8 cellular contexts compared by ENCODE assay signal in the genomic region with DNA sequence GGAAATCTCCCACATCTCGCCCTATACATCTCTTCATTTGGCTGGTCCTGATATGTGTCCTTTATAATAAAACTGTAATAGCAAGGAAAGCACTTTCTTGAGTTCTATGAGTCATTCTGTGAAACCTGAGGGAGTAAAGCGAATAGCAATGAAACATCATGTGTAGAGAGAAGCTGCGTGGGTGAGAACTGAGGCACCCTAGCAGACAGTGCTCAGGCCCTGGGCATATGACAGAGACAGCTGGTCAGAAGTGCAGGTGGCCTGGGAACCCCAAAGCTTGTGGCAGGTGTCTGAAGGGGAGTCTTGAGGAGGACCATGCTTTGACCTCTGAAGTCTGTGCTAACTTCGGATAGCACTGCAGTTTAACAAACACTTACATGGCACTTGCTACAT. TPM values are rescaled to one million over a fixed set of nuclear protein-coding genes. Genes with fewer than 3 reads are reported as not detected.
DNase-seq lines count a peak whose midpoint lies in the region; ATAC-seq lines count a peak whose summit lies in the region.

No MANE protein-coding gene starts in this region.

- ATAC-seq in HG03432 (IDR thresholded peaks at IDR 0.05; ENCODE audit: unreplicated experiment): peak; percentile 51
- no peak for ATAC-seq in activated naive CD8-positive, alpha-beta T cell treated with anti-CD3 and anti-CD28 coated beads, Interleukin-2, amount 10 ng/mL, durations not matched to agents 7 days and 5 days (ENCODE audit: low read depth)
- ATAC-seq in stimulated activated naive CD8-positive, alpha-beta T cell treated with anti-CD3 and anti-CD28 coated beads, Interleukin-15, amount 100 ng/mL, for 72 hours: peak; percentile 67

- H3K36me3 Mint-ChIP-seq in activated naive CD8-positive, alpha-beta T cell treated with anti-CD3 and anti-CD28 coated beads, Interleukin-2, amount 10 ng/mL, durations not matched to agents 7 days and 5 days: no peaks in the 10 kb centered on the region

- H3K27me3 Mint-ChIP-seq in activated naive CD8-positive, alpha-beta T cell treated with anti-CD3 and anti-CD28 coated beads, Interleukin-2, amount 10 ng/mL, durations not matched to agents 7 days and 5 days: no peaks in the 10 kb centered on the region
- no peaks in the 10 kb centered on the region for H3K27me3 Mint-ChIP-seq in stimulated activated naive CD8-positive, alpha-beta T cell treated with anti-CD3 and anti-CD28 coated beads, Interleukin-15, amount 100 ng/mL, for 72 hours

- peak; percentile 15 for DNase-seq in stimulated activated naive CD4-positive, alpha-beta T cell treated with Interleukin-2 at 50 U/mL for 16 hours (lab: John Stamatoyannopoulos, UW)
- DNase-seq in stimulated activated naive CD4-positive, alpha-beta T cell (lab: John Stamatoyannopoulos, UW): no peak
- DNase-seq in activated naive CD8-positive, alpha-beta T cell treated with anti-CD3 and anti-CD28 coated beads, Interleukin-2, amount 10 ng/mL, durations not matched to agents 7 days and 5 days: no peak
- peak; percentile 25 to 38 for DNase-seq in stimulated activated naive CD8-positive, alpha-beta T cell treated with anti-CD3 and anti-CD28 coated beads, Interleukin-15, amount 100 ng/mL, for 72 hours
- DNase-seq in amniotic stem cell (lab: John Stamatoyannopoulos, UW): no peak
- no peak for DNase-seq in pons (ENCODE audit: low spot score)
- no peak for DNase-seq in HPDE6-E6E7 (ENCODE audit: extremely low spot score)

- H3K27ac Mint-ChIP-seq in activated naive CD8-positive, alpha-beta T cell treated with anti-CD3 and anti-CD28 coated beads, Interleukin-2, amount 10 ng/mL, durations not matched to agents 7 days and 5 days: peak overlapping the region; percentile 91
- H3K27ac Mint-ChIP-seq in stimulated activated naive CD8-positive, alpha-beta T cell treated with anti-CD3 and anti-CD28 coated beads, Interleukin-15, amount 100 ng/mL, for 72 hours: peak overlapping the region; percentile 92 to 94

- POLR2A ChIA-PET in activated naive CD8-positive, alpha-beta T cell treated with anti-CD3 and anti-CD28 coated beads, Interleukin-2, amount 10 ng/mL, durations not matched to agents 7 days and 5 days (lab: Charles Lee): no interaction called here

- peaks cover 13% of the 10 kb centered on the region for H3K4me1 Mint-ChIP-seq in activated naive CD8-positive, alpha-beta T cell treated with anti-CD3 and anti-CD28 coated beads, Interleukin-2, amount 10 ng/mL, durations not matched to agents 7 days and 5 days
- peaks cover 22% of the 10 kb centered on the region for H3K4me1 Mint-ChIP-seq in stimulated activated naive CD8-positive, alpha-beta T cell treated with anti-CD3 and anti-CD28 coated beads, Interleukin-15, amount 100 ng/mL, for 72 hours

- peak overlapping the region; percentile 18 for H3K4me3 Mint-ChIP-seq in activated naive CD8-positive, alpha-beta T cell treated with anti-CD3 and anti-CD28 coated beads, Interleukin-2, amount 10 ng/mL, durations not matched to agents 7 days and 5 days
- peak overlapping the region; percentile 92 to 97 for H3K4me3 Mint-ChIP-seq in stimulated activated naive CD8-positive, alpha-beta T cell treated with anti-CD3 and anti-CD28 coated beads, Interleukin-15, amount 100 ng/mL, for 72 hours

- no peaks in the 10 kb centered on the region for H3K9me3 Mint-ChIP-seq in activated naive CD8-positive, alpha-beta T cell treated with anti-CD3 and anti-CD28 coated beads, Interleukin-2, amount 10 ng/mL, durations not matched to agents 7 days and 5 days
- no peaks in the 10 kb centered on the region for H3K9me3 Mint-ChIP-seq in stimulated activated naive CD8-positive, alpha-beta T cell treated with anti-CD3 and anti-CD28 coated beads, Interleukin-15, amount 100 ng/mL, for 72 hours

RNA-seq across cellular contexts. Expression of a gene that starts 1.3 kb away (rescaled TPM):
- 10 to 100 TPM; 17.1 to 25.9 TPM for total RNA-seq in activated naive CD8-positive, alpha-beta T cell treated with anti-CD3 and anti-CD28 coated beads, Interleukin-2, amount 10 ng/mL, durations not matched to agents 7 days and 5 days

RNA-seq across cellular contexts. Expression of a gene that starts 36.8 kb away (rescaled TPM):
- total RNA-seq in activated naive CD8-positive, alpha-beta T cell treated with anti-CD3 and anti-CD28 coated beads, Interleukin-2, amount 10 ng/mL, durations not matched to agents 7 days and 5 days: 10 to 100 TPM; 26.0 to 26.7 TPM

Comparison
In these comparisons a context has a peak if more than half of its experiments do, and no peak if none do; other contexts are left out.
1. DNase-seq: peak in stimulated activated naive CD4-positive, alpha-beta T cell treated with Interleukin-2 at 50 U/mL for 16 hours (single experiment) and stimulated activated naive CD8-positive, alpha-beta T cell treated with anti-CD3 and anti-CD28 coated beads, Interleukin-15, amount 100 ng/mL, for 72 hours (2 of 2); none in stimulated activated naive CD4-positive, alpha-beta T cell (0 of 6), activated naive CD8-positive, alpha-beta T cell treated with anti-CD3 and anti-CD28 coated beads, Interleukin-2, amount 10 ng/mL, durations not matched to agents 7 days and 5 days (single experiment), amniotic stem cell (single experiment), pons (single experiment) and HPDE6-E6E7 (single experiment).